Comparison of ENCODE assay signal across 11 cellular contexts in the genomic region with DNA sequence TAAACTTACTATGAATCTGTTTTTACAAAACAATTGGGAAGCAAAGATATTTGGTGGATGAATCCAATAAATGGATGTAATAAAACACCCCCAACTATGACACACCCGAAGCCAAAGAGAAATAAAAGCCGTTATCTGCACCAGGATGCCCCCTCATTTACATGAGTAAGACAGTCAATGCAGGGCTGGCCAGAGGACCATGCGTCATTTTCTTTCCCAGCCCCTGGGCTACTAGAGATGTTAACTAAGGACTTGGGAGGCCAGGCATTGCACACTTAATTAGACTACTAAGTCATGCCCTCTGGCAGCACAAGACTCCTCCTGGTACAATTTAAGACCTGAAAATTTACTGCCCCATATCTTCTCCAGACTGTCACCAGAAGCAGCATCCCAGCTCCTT. TPM values are rescaled to one million over a fixed set of nuclear protein-coding genes. Genes with fewer than 3 reads are reported as not detected.
DNase-seq lines count a peak whose midpoint lies in the region; ATAC-seq, FAIRE-seq and TF ChIP-seq lines count a peak whose summit lies in the region.
"Had no signal": no experiment of that assay in that cellular context is flagged by ENCODE, and none has a peak within 500 bp of the region (broad histone marks: within the 10 kb centered on the region; RNA-seq: fewer than 3 reads in every experiment).

No MANE protein-coding gene starts in this region.

- no peak overlapping the region for H3K18ac ChIP-seq in IMR-90 (ENCODE audit: low read depth, low read length)

- H2BK5ac ChIP-seq in IMR-90 (ENCODE audit: low read depth, low read length, poor library complexity, severe bottlenecking), result no peak overlapping the region

- H4K5ac ChIP-seq in IMR-90 (ENCODE audit: low read depth, low read length), result no peak overlapping the region

- H3K4me3 ChIP-seq in IMR-90 (ENCODE audit: insufficient read depth, low read depth, low read length), result no peak overlapping the region
- peak overlapping the region in 3 of 59 donors; percentile 2 to 23 (median 7) for H3K4me3 ChIP-seq in dorsolateral prefrontal cortex
- no peak overlapping the region for H3K4me3 ChIP-seq in osteoblast (ENCODE audit: insufficient read depth, low read length)
- H3K4me3 ChIP-seq: GM12878 had no signal

- no peak for FAIRE-seq in urothelium cell line (lab: Jason Lieb, UNC)
- FAIRE-seq: GM12878 had no signal

- no peak overlapping the region for H2AK9ac ChIP-seq in IMR-90 (replicated peaks; ENCODE audit: low read depth, low read length, poor library complexity)

- in situ Hi-C loops in IMR-90 (cut with MboI; ENCODE audit: low sequenced_read_pairs), result no loop called here

- TF ChIP-seq POLR2A in IMR-90 (IDR thresholded peaks at IDR 0.05; ENCODE audit: low read depth, low read length), result no peak

- no CpG with 5 or more reads among the region's 3 CpGs for WGBS in IMR-90 (ENCODE audit: extremely low coverage in 2 of 2, insufficient read length in 1 of 2), 2 experiments

- no peak overlapping the region for H3K4ac ChIP-seq in IMR-90 (ENCODE audit: low read depth, low read length)

- H2BK120ac ChIP-seq in IMR-90 (ENCODE audit: low read depth, low read length), result no peak overlapping the region

- H3K79me2 ChIP-seq in osteoblast (ENCODE audit: insufficient read depth, low read length), result peaks cover 75% of the 10 kb centered on the region

- ATAC-seq in IMR-90 (ENCODE audit: low read depth) (no peak), GM18873 (IDR thresholded peaks at IDR 0.05; ENCODE audit: low FRiP score, unreplicated experiment) (no peak), left lobe of liver (no peak)
- ATAC-seq: GM12878 had no signal

- H2AK5ac ChIP-seq in IMR-90 (ENCODE audit: low read depth, low read length), result no peak overlapping the region

- peaks cover 36% of the 10 kb centered on the region for H3K36me3 ChIP-seq in IMR-90 (ENCODE audit: control insufficient read depth, insufficient read depth, low read length)
- peaks cover 47% of the 10 kb centered on the region for H3K36me3 ChIP-seq in osteoblast (ENCODE audit: insufficient read depth, low read length)

- H2BK15ac ChIP-seq in IMR-90 (ENCODE audit: low read depth, low read length), result no peak overlapping the region

- no peak overlapping the region for H3K56ac ChIP-seq in IMR-90 (ENCODE audit: extremely low read depth, insufficient read depth, low read length)

- peaks cover 28% of the 10 kb centered on the region for H3K9me1 ChIP-seq in IMR-90 (ENCODE audit: insufficient read depth, low read length)

- intact Hi-C loops in IMR-90 (cut with micrococcal nuclease) (loop anchor here (5.0 kb wide), 1 partner anchor 242 kb away; no protein-coding TSS in a partner anchor), dorsolateral prefrontal cortex (cut with DNase I) (loop anchor here (5.0 to 10.0 kb wide), 3 partner anchors 73 to 371 kb away; a partner anchor contains a TSS)

- no peak overlapping the region for H4K91ac ChIP-seq in IMR-90 (ENCODE audit: insufficient read depth, low read depth, low read length)

- no peak overlapping the region for H2BK20ac ChIP-seq in IMR-90 (ENCODE audit: low read depth, low read length)

- H3K27ac ChIP-seq in IMR-90 (ENCODE audit: insufficient read depth, low read length), result no peak overlapping the region
- peak overlapping the region in 43 of 59 donors; percentile 3 to 99 (median 65) for H3K27ac ChIP-seq in dorsolateral prefrontal cortex
- H3K27ac ChIP-seq in osteoblast (ENCODE audit: low read depth, low read length), result peak overlapping the region; percentile 87

- H3K14ac ChIP-seq in IMR-90 (replicated peaks; ENCODE audit: low read depth, low read length), result no peak overlapping the region

- H4K8ac ChIP-seq in IMR-90 (ENCODE audit: low read depth in 2 of 2, low read length in 2 of 2), result no peak overlapping the region

- TF ChIP-seq CTCF in IMR-90 (conservative IDR thresholded peaks at IDR 0.05; ENCODE audit: low read depth, low read length), result no peak
- no peak for TF ChIP-seq CTCF in dorsolateral prefrontal cortex (IDR thresholded peaks at IDR 0.05 in 54 of 56, conservative IDR thresholded peaks at IDR 0.05 in 2 of 56; ENCODE audit: low read depth in 1 of 56, partially characterized antibody in 56 of 56)
- TF ChIP-seq CTCF in osteoblast (IDR thresholded peaks at IDR 0.05; ENCODE audit: extremely low read depth, low read depth, low read length), result no peak

- H3K9me3 ChIP-seq in IMR-90 (ENCODE audit: control insufficient read depth, insufficient read depth, low read length), result no peaks in the 10 kb centered on the region
- H3K9me3 ChIP-seq in osteoblast (ENCODE audit: low read depth, low read length), result no peaks in the 10 kb centered on the region

- H4K20me1 ChIP-seq in IMR-90 (ENCODE audit: insufficient read depth, low read length) (peaks cover 30% of the 10 kb centered on the region), osteoblast (ENCODE audit: insufficient read depth, low read length) (peaks cover 65% of the 10 kb centered on the region)

- peaks cover 27% of the 10 kb centered on the region for H3K4me1 ChIP-seq in IMR-90 (ENCODE audit: control insufficient read depth, insufficient read depth, low read length)
- H3K4me1 ChIP-seq in osteoblast (ENCODE audit: insufficient read depth, low read length), result peaks cover 62% of the 10 kb centered on the region

- no peaks in the 10 kb centered on the region for H3K27me3 ChIP-seq in IMR-90 (ENCODE audit: control insufficient read depth, insufficient read depth, low read length)
- H3K27me3 ChIP-seq in dorsolateral prefrontal cortex, result no peaks in the 10 kb centered on the region
- no peaks in the 10 kb centered on the region for H3K27me3 ChIP-seq in osteoblast (ENCODE audit: insufficient read depth, low read length)

- no peak for TF ChIP-seq RAD21 in IMR-90 (IDR thresholded peaks at IDR 0.05; ENCODE audit: low read length)

- H3K79me1 ChIP-seq in IMR-90 (ENCODE audit: low read depth in 1 of 2, low read length in 2 of 2), result peaks cover 53 to 81% of the 10 kb centered on the region in 2 experiments

- H3K23ac ChIP-seq in IMR-90 (ENCODE audit: low read depth, low read length), result no peak overlapping the region

- POLR2A ChIA-PET in IMR-90 (lab: Charles Lee; ENCODE audit: unreplicated experiment), result no interaction called here

- no peak overlapping the region for H2AFZ ChIP-seq in IMR-90 (replicated peaks; ENCODE audit: low read length, poor library complexity)
- no peak overlapping the region for H2AFZ ChIP-seq in osteoblast (ENCODE audit: low read length)

- no peak overlapping the region for H3K9ac ChIP-seq in IMR-90 (ENCODE audit: low read depth, low read length)

- no TSS peak for BruUV-seq in IMR-90 (replicated peaks; lab: Mats Ljungman, UMichigan)

- dilution Hi-C loops in IMR-90 (cut with HindIII; ENCODE audit: low sequenced_read_pairs, unreplicated experiment), result no loop called here

- peak; percentile 80 for DNase-seq in DMS79 treated with DMSO at 0.1 percent for 48 hours (lab: John Stamatoyannopoulos, UW)
- DNase-seq in IMR-90, result peak; percentile 50
- no peak for DNase-seq in dorsolateral prefrontal cortex
- DNase-seq in osteoblast (ENCODE audit: insufficient read length, low spot score, missing footprints), result peak; percentile 98
- no peak for DNase-seq in urothelium cell line (ENCODE audit: low spot score)
- DNase-seq in inferior parietal cortex (ENCODE audit: extremely low spot score), result no peak
- no peak for DNase-seq in left lobe of liver (ENCODE audit: low spot score)

- CTCF ChIA-PET in IMR-90 (lab: Yijun Ruan, JAX), result no interaction called here

- H3K4me2 ChIP-seq in IMR-90 (ENCODE audit: low read depth, low read length) (no peak overlapping the region), osteoblast (ENCODE audit: insufficient read depth, low read length) (peak overlapping the region; percentile 90)

TF ChIP-seq in IMR-90, 13 proteins besides CTCF, POLR2A, EP300 and RAD21:
- TF ChIP-seq FOS (IDR thresholded peaks at IDR 0.05; ENCODE audit: low read depth, low read length), result peak; percentile 23; the same call in 1 of the 2 replicates
- no peak for TF ChIP-seq RCOR1 (IDR thresholded peaks at IDR 0.05; ENCODE audit: insufficient replicate concordance, low read length)

RNA-seq across cellular contexts. Expression of a gene that starts 3.2 kb away (rescaled TPM):
- total RNA-seq in IMR-90 (2012; rRNA removed), result 24.4 and 26.5 TPM in 2 replicates
- polyA plus RNA-seq in IMR-90 (2012; rRNA removed), result 37.8 and 43.6 TPM in 2 replicates
- 30.9 and 55.6 TPM in 2 replicates for polyA plus RNA-seq in IMR-90 (2012; cell fraction: cytosol; rRNA removed)
- polyA plus RNA-seq in IMR-90 (2012; cell fraction: nucleus; rRNA removed; ENCODE audit: low replicate concordance), result 98.1 and 109 TPM in 2 replicates
- 10 to 100 TPM; 37.1 to 79.5 (median 56.7) TPM for total RNA-seq in dorsolateral prefrontal cortex
- 47.4 and 49.2 TPM in 2 replicates for total RNA-seq in osteoblast
- 20.2 TPM for total RNA-seq in left lobe of liver

RNA-seq across cellular contexts. Expression of a gene that starts 18.0 kb away (rescaled TPM):
- total RNA-seq in IMR-90 (2012; rRNA removed), result not detected in 2 replicates
- polyA plus RNA-seq in IMR-90 (2012; rRNA removed), result not detected in 2 replicates
- polyA plus RNA-seq in IMR-90 (2012; cell fraction: cytosol; rRNA removed), result not detected in 2 replicates
- not detected in 2 replicates for polyA plus RNA-seq in IMR-90 (2012; cell fraction: nucleus; rRNA removed; ENCODE audit: low replicate concordance)
- not detected for total RNA-seq in dorsolateral prefrontal cortex
- total RNA-seq in osteoblast, result not detected in 2 replicates
- total RNA-seq in left lobe of liver, result not detected
- total RNA-seq: activated CD8-positive, alpha-beta memory T cell treated with anti-CD3 and anti-CD28 coated beads for 36 hours; GM12878; lower leg skin had no signal
- polyA plus RNA-seq: GM12878 had no signal

RNA-seq across cellular contexts. Expression of a gene that starts 39.1 kb away (rescaled TPM):
- total RNA-seq in IMR-90 (2012; rRNA removed) (0.18 and 0.28 TPM in 2 replicates), dorsolateral prefrontal cortex (10 to 100 TPM in 52 of 120 experiments, 1 to 10 TPM in 68; 1.1 to 55.5 (median 9.0) TPM), osteoblast (under 0.01 and 0.29 TPM in 2 replicates), left lobe of liver (4.1 TPM)
- polyA plus RNA-seq in IMR-90 (2012; rRNA removed), result 0.51 and 0.52 TPM in 2 replicates
- polyA plus RNA-seq in IMR-90 (2012; cell fraction: cytosol; rRNA removed), result 0.22 and 0.62 TPM in 2 replicates
- 0.39 and 0.49 TPM in 2 replicates for polyA plus RNA-seq in IMR-90 (2012; cell fraction: nucleus; rRNA removed; ENCODE audit: low replicate concordance)
- total RNA-seq: activated CD8-positive, alpha-beta memory T cell treated with anti-CD3 and anti-CD28 coated beads for 36 hours; GM12878 had no signal

Comparison
In these comparisons a context has a peak if more than half of its experiments do, and no peak if none do; other contexts are left out.
1. DNase-seq: peak in DMS79 treated with DMSO at 0.1 percent for 48 hours (single experiment), IMR-90 (single experiment) and osteoblast (single experiment); none in dorsolateral prefrontal cortex (0 of 10), urothelium cell line (single experiment), inferior parietal cortex (single experiment) and left lobe of liver (single experiment).